Comparison of ENCODE assay signal across 8 cellular contexts in the genomic region with DNA sequence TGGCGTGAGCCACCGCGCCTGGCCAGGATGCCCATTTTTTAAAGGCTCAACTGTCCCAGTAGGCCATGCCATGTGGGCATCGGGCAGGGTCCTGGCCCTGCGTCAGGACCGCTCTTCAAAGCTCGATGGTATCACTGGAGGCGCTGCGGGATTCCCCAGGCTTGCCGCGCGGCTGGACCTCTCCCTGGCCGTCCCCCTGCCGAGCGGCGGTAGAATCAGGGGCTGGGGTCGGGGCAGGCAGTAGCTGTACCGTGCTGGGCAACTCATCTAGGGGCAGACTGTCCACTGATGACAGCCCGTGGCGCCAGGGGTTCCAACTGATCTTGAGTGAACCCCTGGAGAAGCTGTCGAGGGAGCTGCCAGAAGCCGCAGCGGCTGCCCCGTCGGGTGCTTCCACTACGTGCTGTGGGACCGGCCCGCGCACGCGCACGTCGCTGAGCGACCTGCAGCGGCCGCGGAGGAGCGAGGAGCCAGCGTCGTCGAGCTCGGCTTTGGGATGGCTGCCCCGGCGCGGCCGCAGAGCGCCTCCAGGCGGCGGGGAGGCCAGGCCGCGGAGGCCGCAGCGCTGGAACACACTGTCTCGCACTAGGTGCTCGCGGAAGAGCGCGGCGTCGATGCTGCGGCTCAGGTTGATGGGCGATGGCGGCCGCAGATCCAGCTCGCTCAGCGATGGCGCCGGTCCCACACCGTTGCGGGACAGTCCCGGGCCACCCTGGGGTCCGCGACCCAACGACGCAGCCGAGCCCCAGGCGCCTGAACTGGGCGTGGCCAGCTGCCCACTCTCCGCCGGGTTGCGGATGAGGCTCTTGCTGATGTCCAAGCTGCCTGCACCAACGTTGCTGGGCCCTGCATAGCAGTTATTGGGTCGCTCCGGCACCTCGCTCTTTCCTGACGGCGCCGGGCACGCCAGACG. TPM values are rescaled to one million over a fixed set of nuclear protein-coding genes. Genes with fewer than 3 reads are reported as not detected.
DNase-seq lines count a peak whose midpoint lies in the region; ATAC-seq, FAIRE-seq and TF ChIP-seq lines count a peak whose summit lies in the region.

No MANE protein-coding gene starts in this region.

- intact Hi-C loops in Caco-2 (cut with micrococcal nuclease; ENCODE audit: unreplicated experiment), result loop anchor here (1.0 to 2.0 kb wide), 2 partner anchors 16 to 30 kb away; a partner anchor contains a TSS

- H3K27me3 Mint-ChIP-seq in Caco-2 (ENCODE audit: insufficient read depth, unreplicated experiment), result no peaks in the 10 kb centered on the region
- H3K27me3 Mint-ChIP-seq in naive B cell, result peaks cover 0 to 6% (median 0%) of the 10 kb centered on the region in 3 donors

- DNase-seq in Caco-2 (peak; percentile 89 to 93), RCC 7860 (ENCODE audit: low spot score) (peak; percentile 47), fibroblast of mammary gland (ENCODE audit: low read depth) (peak; percentile 86), naive B cell (peak; percentile 68)
- peak; percentile 81 for DNase-seq in activated T-helper 9 cell treated with anti-CD3 and anti-CD28 coated beads, Interleukin-2, amount 50 U/mL, for 16 hours (ENCODE audit: low read depth)
- DNase-seq in stimulated activated CD8-positive, alpha-beta memory T cell treated with anti-CD3 and anti-CD28 coated beads, Interleukin-7, amount 100 ng/mL, for 24 hours (ENCODE audit: low read depth), result peak; percentile 49

- H3K4me3 ChIP-seq in Caco-2 (ENCODE audit: low read depth, low read length), result peak overlapping the region; percentile 60
- H3K4me3 ChIP-seq in fibroblast of mammary gland (ENCODE audit: control insufficient read depth, low read depth, low read length), result peak overlapping the region; percentile 60

- TF ChIP-seq CTCF in Caco-2 (IDR thresholded peaks at IDR 0.05; ENCODE audit: insufficient read depth in 1 of 2, low read depth in 1 of 2, low read length in 1 of 2, severe bottlenecking in 1 of 2, unreplicated experiment in 1 of 2) (peak; percentile 50 to 56), fibroblast of mammary gland (conservative IDR thresholded peaks at IDR 0.05; ENCODE audit: control insufficient read depth, insufficient read depth, low read depth, low read length) (peak; percentile 32)

- no peak for FAIRE-seq in RCC 7860 (lab: Jason Lieb, UNC)

- 0 out of 2 replicates have a peak, but pooled peaks cover 6% of the 10 kb centered on the region for H3K4me1 ChIP-seq in Caco-2

- no peaks in the 10 kb centered on the region for H3K9me3 Mint-ChIP-seq in Caco-2 (ENCODE audit: unreplicated experiment)
- no peaks in the 10 kb centered on the region for H3K9me3 Mint-ChIP-seq in naive B cell

- H3K36me3 Mint-ChIP-seq in Caco-2 (ENCODE audit: insufficient read depth, unreplicated experiment), result peaks cover 15% of the 10 kb centered on the region
- no peaks in the 10 kb centered on the region for H3K36me3 Mint-ChIP-seq in naive B cell

- H3K36me3 ChIP-seq in Caco-2 (ENCODE audit: control insufficient read depth, insufficient read depth, low read length), result no peaks in the 10 kb centered on the region; the same call in 1 of the 2 replicates

- no TSS peak for BruUV-seq in Caco-2 (replicated peaks; lab: Mats Ljungman, UMichigan)

- CTCF ChIA-PET in Caco-2 (lab: Charles Lee), result interaction anchor here (0.6 to 2.6 kb wide), 27 partner anchors 9 to 214 kb away, joined by 3 to 81 read pairs (median 4); a partner anchor contains a TSS

- ATAC-seq in HG03280 (IDR thresholded peaks at IDR 0.05; ENCODE audit: unreplicated experiment), result peak; percentile 50
- ATAC-seq in naive B cell (ENCODE audit: low read depth in 2 of 2), result peak; percentile 86 to 92
- no peak for ATAC-seq in HG02610 (IDR thresholded peaks at IDR 0.05; ENCODE audit: unreplicated experiment)

- H3K4me1 Mint-ChIP-seq in Caco-2 (ENCODE audit: low read depth, unreplicated experiment) (no peaks in the 10 kb centered on the region), naive B cell (peaks cover 3 to 15% (median 12%) of the 10 kb centered on the region in 3 donors)

- peak overlapping the region; percentile 83 for H3K4me3 Mint-ChIP-seq in Caco-2 (ENCODE audit: unreplicated experiment)
- peak overlapping the region in 6 of 8 donors; percentile 49 to 85 (median 79) for H3K4me3 Mint-ChIP-seq in naive B cell

- H3K9me3 ChIP-seq in Caco-2, result no peaks in the 10 kb centered on the region

- no peaks in the 10 kb centered on the region for H3K27me3 ChIP-seq in Caco-2 (replicated peaks; ENCODE audit: control insufficient read depth, insufficient read depth, low read length)

- POLR2A ChIA-PET in Caco-2 (lab: Charles Lee), result interaction anchor here (0.6 to 1.8 kb wide), 10 partner anchors 13 to 197 kb away, joined by 3 to 49 read pairs (median 4); a partner anchor contains a TSS

- peak overlapping the region; percentile 83 for H3K27ac Mint-ChIP-seq in Caco-2 (ENCODE audit: unreplicated experiment)
- peak overlapping the region in 2 of 6 donors; percentile 24 to 86 for H3K27ac Mint-ChIP-seq in naive B cell

RNA-seq across cellular contexts. Expression of a gene that starts 5.8 kb away (rescaled TPM):
- total RNA-seq in Caco-2 (2022), result 1.1 and 1.3 TPM in 2 replicates
- polyA plus RNA-seq in naive B cell (ENCODE audit: low read depth in 6 of 6), result under 1 TPM; 0.22 to 0.82 (median 0.52) TPM

RNA-seq across cellular contexts. Expression of a gene that starts 12.7 kb away (rescaled TPM):
- total RNA-seq in Caco-2 (2022), result 17.1 and 18.3 TPM in 2 replicates
- 10 to 100 TPM; 16.5 to 60.6 (median 27.5) TPM for polyA plus RNA-seq in naive B cell (ENCODE audit: low read depth in 6 of 6)

RNA-seq across cellular contexts. Expression of a gene that starts 29.5 kb away (rescaled TPM):
- total RNA-seq in Caco-2 (2022), result 8.5 and 11.3 TPM in 2 replicates
- 1 to 10 TPM; 3.9 to 9.1 (median 7.6) TPM for polyA plus RNA-seq in naive B cell (ENCODE audit: low read depth in 6 of 6)

RNA-seq across cellular contexts. Expression of a gene that starts 40.3 kb away (rescaled TPM):
- 52.4 and 56.7 TPM in 2 replicates for total RNA-seq in Caco-2 (2022)
- polyA plus RNA-seq in naive B cell (ENCODE audit: low read depth in 6 of 6), result 10 to 100 TPM; 43.5 to 72.0 (median 54.8) TPM

RNA-seq across cellular contexts. Expression of a gene that starts 43.7 kb away (rescaled TPM):
- 77.3 and 82.9 TPM in 2 replicates for total RNA-seq in Caco-2 (2022)
- polyA plus RNA-seq in naive B cell (ENCODE audit: low read depth in 6 of 6), result not detected
